In genomic region chr17:46194393-46195216, GRCh38 we compare ENCODE assay signal across 8 cellular contexts. TPM values are rescaled to one million over a fixed set of nuclear protein-coding genes. Genes with fewer than 3 reads are reported as not detected.
DNase-seq lines count a peak whose midpoint lies in the region; ATAC-seq and TF ChIP-seq lines count a peak whose summit lies in the region.

No MANE protein-coding gene starts in this region.

- H3K9me3 ChIP-seq in T-helper 17 cell (ENCODE audit: control insufficient read depth, low read length, poor library complexity, severe bottlenecking), result no peaks in the 10 kb centered on the region
- H3K9me3 ChIP-seq in mononuclear cell (ENCODE audit: low read depth, low read length), result no peaks in the 10 kb centered on the region
- H3K9me3 ChIP-seq in thyroid gland, result no peaks in the 10 kb centered on the region

- ATAC-seq in T-helper 17 cell (peak; percentile 59), GM18517 (IDR thresholded peaks at IDR 0.05; ENCODE audit: unreplicated experiment) (no peak)

- WGBS in thyroid gland, 2 donors, result 51 to 52% methylated on average over 9 of the region's 9 CpGs

- peak overlapping the region; percentile 92 for H3K4me3 Mint-ChIP-seq in T-helper 17 cell

- peaks cover 2% of the 10 kb centered on the region for H3K36me3 Mint-ChIP-seq in T-helper 17 cell (ENCODE audit: low read depth)

- peaks cover 45% of the 10 kb centered on the region for H3K4me1 Mint-ChIP-seq in T-helper 17 cell

- no peaks in the 10 kb centered on the region for H3K36me3 ChIP-seq in thyroid gland

- no peaks in the 10 kb centered on the region for H3K27me3 Mint-ChIP-seq in T-helper 17 cell

- peak overlapping the region; percentile 98 for H3K27ac ChIP-seq in cingulate gyrus (ENCODE audit: low read depth, low read length)
- peak overlapping the region; percentile 93 to 100 (median 95) for H3K27ac ChIP-seq in thyroid gland

- peak in 2 of 3 experiments; percentile 26 to 41 for DNase-seq in NCI-H1417 (lab: John Stamatoyannopoulos, UW)
- no peak for DNase-seq in NCI-H1417 treated with DMSO at 0.1 percent for 48 hours (lab: John Stamatoyannopoulos, UW)
- DNase-seq in T-helper 17 cell, result peak in 2 of 3 donors; percentile 38 to 47
- no peak for DNase-seq in thyroid gland

- peak overlapping the region; percentile 99 for H3K27ac Mint-ChIP-seq in T-helper 17 cell

- H3K4me1 ChIP-seq in mononuclear cell (ENCODE audit: insufficient read depth, low read length) (peaks cover 42% of the 10 kb centered on the region), thyroid gland (peaks cover 32 to 35% of the 10 kb centered on the region in 2 donors)

- H3K27me3 ChIP-seq in mononuclear cell (ENCODE audit: insufficient read depth, low read length) (no peaks in the 10 kb centered on the region), thyroid gland (no peaks in the 10 kb centered on the region)

- intact Hi-C loops in thyroid gland (cut with DNase I), result loop anchor here (5.0 kb wide), 1 partner anchor 157 kb away; no protein-coding TSS in a partner anchor

- no peak for TF ChIP-seq POLR2A in thyroid gland (IDR thresholded peaks at IDR 0.05)

- TF ChIP-seq CTCF in LNCAP (IDR thresholded peaks at IDR 0.05) (peak; percentile 85), thyroid gland (IDR thresholded peaks at IDR 0.05) (peak in 3 of 6 experiments; percentile 19 to 40 (median 27))

- H3K4me3 ChIP-seq in mononuclear cell (ENCODE audit: low read length), result peak overlapping the region; percentile 88
- peak overlapping the region; percentile 22 to 93 (median 91) for H3K4me3 ChIP-seq in thyroid gland (replicated peaks in 1 of 3)

RNA-seq across cellular contexts. Expression of gene KANSL1, which starts 1.4 kb away (rescaled TPM):
- 100 to 1,000 TPM; 142 to 187 TPM for total RNA-seq in T-helper 17 cell
- total RNA-seq in mononuclear cell, result 216 TPM
- total RNA-seq in thyroid gland, result 100 to 1,000 TPM in 3 of 4 donors, 10 to 100 TPM in 1; 90.7 to 209 (median 124) TPM

Comparison
In these comparisons a context has a peak if more than half of its experiments do, and no peak if none do; other contexts are left out.
1. DNase-seq: peak in NCI-H1417 (2 of 3) and T-helper 17 cell (2 of 3); none in NCI-H1417 treated with DMSO at 0.1 percent for 48 hours (single experiment) and thyroid gland (0 of 2).